Comparison of ENCODE assay signal across 15 cellular contexts in genomic region chr1:182829285-182829932, GRCh38.
DNase-seq lines count a peak whose midpoint lies in the region; ATAC-seq and TF ChIP-seq lines count a peak whose summit lies in the region.
"Had no signal": no experiment of that assay in that cellular context is flagged by ENCODE, and none has a peak within 500 bp of the region (broad histone marks: within the 10 kb centered on the region; RNA-seq: fewer than 3 reads in every experiment).

No MANE protein-coding gene starts in this region.

- POLR2A ChIA-PET in GM10248 (lab: Yijun Ruan, JAX) = interaction anchor here (0.5 to 0.6 kb wide), 2 partner anchors 9 to 774 kb away, joined by 3 to 4 read pairs; no protein-coding TSS in a partner anchor

- peak overlapping the region; percentile 26; the same call in 1 of the 2 replicates for H3K4me3 ChIP-seq in SK-N-MC
- H3K4me3 ChIP-seq: HAP-1 had no signal

- ATAC-seq in GM19463 (IDR thresholded peaks at IDR 0.05; ENCODE audit: unreplicated experiment) (peak; percentile 57), HG03103 (IDR thresholded peaks at IDR 0.05; ENCODE audit: low read depth, unreplicated experiment) (peak; percentile 55)

- H3K36me3 ChIP-seq in SK-N-MC (ENCODE audit: insufficient read depth, low read length) = no peaks in the 10 kb centered on the region
- H3K36me3 ChIP-seq: HAP-1 had no signal

- no peak overlapping the region for H3K27ac ChIP-seq in SK-N-MC

- no peak for TF ChIP-seq CTCF in GM10248 (IDR thresholded peaks at IDR 0.05; ENCODE audit: control extremely low read depth, extremely low read depth, low read depth, missing control alignments)

- peak overlapping the region; percentile 2 for H3K9ac ChIP-seq in SK-N-MC (ENCODE audit: insufficient read length)
- H3K9ac ChIP-seq: SK-N-SH had no signal

- H3K9me3 ChIP-seq in SK-N-MC (ENCODE audit: low read depth, low read length) = no peaks in the 10 kb centered on the region
- H3K9me3 ChIP-seq: HAP-1, SK-N-SH had no signal

- CTCF ChIA-PET in GM10248 (lab: Yijun Ruan, JAX) = interaction anchor here (1.0 to 2.0 kb wide), 7 partner anchors 10 to 234 kb away, joined by 3 to 8 read pairs (median 4); no protein-coding TSS in a partner anchor

- DNase-seq in GM10248 (ENCODE audit: extremely low spot score) (peak; percentile 39), SK-N-MC (ENCODE audit: low read depth, low spot score) (no peak), pons (ENCODE audit: low spot score) (no peak), activated gamma-delta T cell treated with Interleukin-2 at 50 U/mL for 16 hours (no peak), NCI-H526 (lab: John Stamatoyannopoulos, UW) (no peak)
- no peak for DNase-seq in stimulated activated CD4-positive, alpha-beta T cell treated with anti-CD3 and anti-CD28 coated beads, Interleukin-4, amount 100 ng/mL, for 1 hour
- DNase-seq: activated CD4-positive, alpha-beta T cell treated with anti-CD3 and anti-CD28 coated beads for 48 hours; activated effector memory CD4-positive, alpha-beta T cell treated with anti-CD3 and anti-CD28 coated beads, Interleukin-2, amount 50 U/mL, for 16 hours; glutamatergic neuron; NCI-H1105; NCI-H69; SK-N-SH had no signal
